8 cellular contexts compared by ENCODE assay signal in the genomic region with DNA sequence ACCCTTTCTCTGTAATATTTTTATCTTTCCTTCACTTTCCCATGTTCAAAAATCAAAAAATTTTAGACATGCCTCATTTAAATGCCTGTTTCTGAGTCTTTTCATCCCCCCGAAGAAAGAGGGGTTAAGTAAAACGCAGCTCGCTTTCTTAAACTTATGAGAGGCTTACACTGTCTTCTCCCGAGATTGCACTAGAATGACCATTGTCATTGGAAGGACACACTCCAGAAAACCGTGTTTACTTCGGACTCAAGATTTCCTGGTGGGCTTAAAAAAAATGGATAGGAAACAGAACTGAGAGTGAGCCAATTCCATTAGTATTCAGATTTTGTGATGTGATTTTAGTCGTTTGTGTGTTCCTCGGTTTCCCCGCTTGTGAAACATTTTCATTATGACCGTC. TPM values are rescaled to one million over a fixed set of nuclear protein-coding genes. Genes with fewer than 3 reads are reported as not detected.
DNase-seq lines count a peak whose midpoint lies in the region; ATAC-seq and TF ChIP-seq lines count a peak whose summit lies in the region.

No MANE protein-coding gene starts in this region.

- H3K9ac ChIP-seq in liver (ENCODE audit: low read depth in 1 of 2, low read length in 2 of 2), result peak overlapping the region; percentile 68 to 74

- H3K27me3 Mint-ChIP-seq in T-helper 2 cell treated with Interferon-gamma antibody and Interleukin-4, amounts not matched to agents 5 μg/mL and 100 μg/mL, for 36 hours (ENCODE audit: low read depth), result peaks cover 36% of the 10 kb centered on the region
- peaks cover 18% of the 10 kb centered on the region for H3K27me3 Mint-ChIP-seq in activated naive CD8-positive, alpha-beta T cell treated with anti-CD3 and anti-CD28 coated beads, Interleukin-2, amount 50 U/mL, for 24 hours

- no peaks in the 10 kb centered on the region for H3K36me3 ChIP-seq in liver (ENCODE audit: control insufficient read depth in 4 of 4, insufficient read depth in 3 of 4, low read depth in 1 of 4, low read length in 3 of 4)

- no peak overlapping the region for H3K27ac ChIP-seq in liver (ENCODE audit: low read depth in 1 of 2, low read length in 2 of 2)

- H3K27me3 ChIP-seq in liver (ENCODE audit: control insufficient read depth in 4 of 4, insufficient read depth in 4 of 4, low read length in 3 of 4), result no peaks in the 10 kb centered on the region

- H3K9me3 ChIP-seq in liver (ENCODE audit: control insufficient read depth in 4 of 4, low read length in 3 of 4), result no peaks in the 10 kb centered on the region

- no peak for TF ChIP-seq POLR2A in erythroblast (IDR thresholded peaks at IDR 0.05; ENCODE audit: low read length)

- peaks cover 1% of the 10 kb centered on the region for H3K36me3 Mint-ChIP-seq in T-helper 2 cell treated with Interferon-gamma antibody and Interleukin-4, amounts not matched to agents 5 μg/mL and 100 μg/mL, for 36 hours (ENCODE audit: low read depth)
- no peaks in the 10 kb centered on the region for H3K36me3 Mint-ChIP-seq in activated naive CD8-positive, alpha-beta T cell treated with anti-CD3 and anti-CD28 coated beads, Interleukin-2, amount 50 U/mL, for 24 hours (ENCODE audit: low read depth)

- 68% methylated on average over 10 of the region's 10 CpGs for WGBS in liver

- TF ChIP-seq RAD21 in liver (IDR thresholded peaks at IDR 0.05), result no peak

- peak overlapping the region; percentile 99 for H3K4me3 Mint-ChIP-seq in T-helper 2 cell treated with Interferon-gamma antibody and Interleukin-4, amounts not matched to agents 5 μg/mL and 100 μg/mL, for 36 hours
- H3K4me3 Mint-ChIP-seq in activated naive CD8-positive, alpha-beta T cell treated with anti-CD3 and anti-CD28 coated beads, Interleukin-2, amount 50 U/mL, for 24 hours, result peak overlapping the region; percentile 91

- H3K4me1 ChIP-seq in liver (ENCODE audit: control insufficient read depth in 4 of 4, insufficient read depth in 4 of 4, low read length in 3 of 4), result peaks cover 0 to 7% (median 2%) of the 10 kb centered on the region in 4 donors

- H3K27ac Mint-ChIP-seq in T-helper 2 cell treated with Interferon-gamma antibody and Interleukin-4, amounts not matched to agents 5 μg/mL and 100 μg/mL, for 36 hours, result peak overlapping the region; percentile 46
- H3K27ac Mint-ChIP-seq in activated naive CD8-positive, alpha-beta T cell treated with anti-CD3 and anti-CD28 coated beads, Interleukin-2, amount 50 U/mL, for 24 hours, result no peak overlapping the region

- H3K9me3 Mint-ChIP-seq in T-helper 2 cell treated with Interferon-gamma antibody and Interleukin-4, amounts not matched to agents 5 μg/mL and 100 μg/mL, for 36 hours, result no peaks in the 10 kb centered on the region
- H3K9me3 Mint-ChIP-seq in activated naive CD8-positive, alpha-beta T cell treated with anti-CD3 and anti-CD28 coated beads, Interleukin-2, amount 50 U/mL, for 24 hours, result no peaks in the 10 kb centered on the region

- no peak for TF ChIP-seq CTCF in liver (IDR thresholded peaks at IDR 0.05; ENCODE audit: low read depth, low read length, missing input control)

- H3K4me3 ChIP-seq in liver (ENCODE audit: low read depth in 1 of 3, low read length in 3 of 3), result peak overlapping the region in 2 of 3 donors; percentile 85 to 97

- no peak for ATAC-seq in activated naive CD8-positive, alpha-beta T cell treated with anti-CD3 and anti-CD28 coated beads, Interleukin-2, amount 50 U/mL, for 24 hours
- ATAC-seq in GM18868 (IDR thresholded peaks at IDR 0.05; ENCODE audit: unreplicated experiment) (no peak), GM19455 (IDR thresholded peaks at IDR 0.05; ENCODE audit: unreplicated experiment) (no peak)

- peaks cover 25% of the 10 kb centered on the region for H3K4me1 Mint-ChIP-seq in T-helper 2 cell treated with Interferon-gamma antibody and Interleukin-4, amounts not matched to agents 5 μg/mL and 100 μg/mL, for 36 hours (ENCODE audit: low read depth)
- H3K4me1 Mint-ChIP-seq in activated naive CD8-positive, alpha-beta T cell treated with anti-CD3 and anti-CD28 coated beads, Interleukin-2, amount 50 U/mL, for 24 hours, result peaks cover 23% of the 10 kb centered on the region

- no peak for DNase-seq in T-helper 2 cell treated with Interferon-gamma antibody and Interleukin-4, amounts not matched to agents 5 μg/mL and 100 μg/mL, for 36 hours (ENCODE audit: low spot score)
- DNase-seq in T-helper 2 cell, result no peak
- no peak for DNase-seq in activated naive CD8-positive, alpha-beta T cell treated with anti-CD3 and anti-CD28 coated beads, Interleukin-2, amount 50 U/mL, for 24 hours
- peak; percentile 52 for DNase-seq in superior temporal gyrus (ENCODE audit: extremely low spot score)
- DNase-seq in erythroblast (lab: John Stamatoyannopoulos, UW), result no peak

TF ChIP-seq in liver, 16 proteins besides CTCF, POLR2A, EP300 and RAD21:
- TF ChIP-seq HNF4G (IDR thresholded peaks at IDR 0.05), result no peak
- TF ChIP-seq, protein P1, sequence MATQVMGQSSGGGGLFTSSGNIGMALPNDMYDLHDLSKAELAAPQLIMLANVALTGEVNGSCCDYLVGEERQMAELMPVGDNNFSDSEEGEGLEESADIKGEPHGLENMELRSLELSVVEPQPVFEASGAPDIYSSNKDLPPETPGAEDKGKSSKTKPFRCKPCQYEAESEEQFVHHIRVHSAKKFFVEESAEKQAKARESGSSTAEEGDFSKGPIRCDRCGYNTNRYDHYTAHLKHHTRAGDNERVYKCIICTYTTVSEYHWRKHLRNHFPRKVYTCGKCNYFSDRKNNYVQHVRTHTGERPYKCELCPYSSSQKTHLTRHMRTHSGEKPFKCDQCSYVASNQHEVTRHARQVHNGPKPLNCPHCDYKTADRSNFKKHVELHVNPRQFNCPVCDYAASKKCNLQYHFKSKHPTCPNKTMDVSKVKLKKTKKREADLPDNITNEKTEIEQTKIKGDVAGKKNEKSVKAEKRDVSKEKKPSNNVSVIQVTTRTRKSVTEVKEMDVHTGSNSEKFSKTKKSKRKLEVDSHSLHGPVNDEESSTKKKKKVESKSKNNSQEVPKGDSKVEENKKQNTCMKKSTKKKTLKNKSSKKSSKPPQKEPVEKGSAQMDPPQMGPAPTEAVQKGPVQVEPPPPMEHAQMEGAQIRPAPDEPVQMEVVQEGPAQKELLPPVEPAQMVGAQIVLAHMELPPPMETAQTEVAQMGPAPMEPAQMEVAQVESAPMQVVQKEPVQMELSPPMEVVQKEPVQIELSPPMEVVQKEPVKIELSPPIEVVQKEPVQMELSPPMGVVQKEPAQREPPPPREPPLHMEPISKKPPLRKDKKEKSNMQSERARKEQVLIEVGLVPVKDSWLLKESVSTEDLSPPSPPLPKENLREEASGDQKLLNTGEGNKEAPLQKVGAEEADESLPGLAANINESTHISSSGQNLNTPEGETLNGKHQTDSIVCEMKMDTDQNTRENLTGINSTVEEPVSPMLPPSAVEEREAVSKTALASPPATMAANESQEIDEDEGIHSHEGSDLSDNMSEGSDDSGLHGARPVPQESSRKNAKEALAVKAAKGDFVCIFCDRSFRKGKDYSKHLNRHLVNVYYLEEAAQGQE (IDR thresholded peaks at IDR 0.05), result no peak
- no peak for TF ChIP-seq YY1 (IDR thresholded peaks at IDR 0.05)
- no peak for TF ChIP-seq JUND (IDR thresholded peaks at IDR 0.05)
- no peak for TF ChIP-seq GABPA (IDR thresholded peaks at IDR 0.05 in 1 of 2, conservative IDR thresholded peaks at IDR 0.05 in 1 of 2)
- TF ChIP-seq, protein P2, sequence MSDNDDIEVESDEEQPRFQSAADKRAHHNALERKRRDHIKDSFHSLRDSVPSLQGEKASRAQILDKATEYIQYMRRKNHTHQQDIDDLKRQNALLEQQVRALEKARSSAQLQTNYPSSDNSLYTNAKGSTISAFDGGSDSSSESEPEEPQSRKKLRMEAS (IDR thresholded peaks at IDR 0.05), result no peak
- no peak for TF ChIP-seq TAF1 (conservative IDR thresholded peaks at IDR 0.05)
- TF ChIP-seq FOXA2 (IDR thresholded peaks at IDR 0.05), result no peak
- no peak for TF ChIP-seq NR2F2 (IDR thresholded peaks at IDR 0.05)
- no peak for TF ChIP-seq SP1 (IDR thresholded peaks at IDR 0.05)
- no peak for TF ChIP-seq EGR1 (IDR thresholded peaks at IDR 0.05; ENCODE audit: low read depth in 2 of 2)
- TF ChIP-seq HNF4A (conservative IDR thresholded peaks at IDR 0.05), result no peak
- TF ChIP-seq, protein P3, sequence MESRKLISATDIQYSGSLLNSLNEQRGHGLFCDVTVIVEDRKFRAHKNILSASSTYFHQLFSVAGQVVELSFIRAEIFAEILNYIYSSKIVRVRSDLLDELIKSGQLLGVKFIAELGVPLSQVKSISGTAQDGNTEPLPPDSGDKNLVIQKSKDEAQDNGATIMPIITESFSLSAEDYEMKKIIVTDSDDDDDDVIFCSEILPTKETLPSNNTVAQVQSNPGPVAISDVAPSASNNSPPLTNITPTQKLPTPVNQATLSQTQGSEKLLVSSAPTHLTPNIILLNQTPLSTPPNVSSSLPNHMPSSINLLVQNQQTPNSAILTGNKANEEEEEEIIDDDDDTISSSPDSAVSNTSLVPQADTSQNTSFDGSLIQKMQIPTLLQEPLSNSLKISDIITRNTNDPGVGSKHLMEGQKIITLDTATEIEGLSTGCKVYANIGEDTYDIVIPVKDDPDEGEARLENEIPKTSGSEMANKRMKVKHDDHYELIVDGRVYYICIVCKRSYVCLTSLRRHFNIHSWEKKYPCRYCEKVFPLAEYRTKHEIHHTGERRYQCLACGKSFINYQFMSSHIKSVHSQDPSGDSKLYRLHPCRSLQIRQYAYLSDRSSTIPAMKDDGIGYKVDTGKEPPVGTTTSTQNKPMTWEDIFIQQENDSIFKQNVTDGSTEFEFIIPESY (IDR thresholded peaks at IDR 0.05), result no peak
- TF ChIP-seq, protein P4, sequence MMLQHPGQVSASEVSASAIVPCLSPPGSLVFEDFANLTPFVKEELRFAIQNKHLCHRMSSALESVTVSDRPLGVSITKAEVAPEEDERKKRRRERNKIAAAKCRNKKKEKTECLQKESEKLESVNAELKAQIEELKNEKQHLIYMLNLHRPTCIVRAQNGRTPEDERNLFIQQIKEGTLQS (IDR thresholded peaks at IDR 0.05), result no peak
- no peak for TF ChIP-seq FOXA1 (IDR thresholded peaks at IDR 0.05)
- no peak for TF ChIP-seq RXRA (IDR thresholded peaks at IDR 0.05)

RNA-seq across cellular contexts. Expression of a gene that starts 1.3 kb away (rescaled TPM):
- 1 to 10 TPM; 3.1 to 9.5 TPM for total RNA-seq in liver
- 1 to 10 TPM; 1.1 to 2.0 TPM for polyA plus RNA-seq in liver

RNA-seq across cellular contexts. Expression of a gene that starts 58.5 kb away (rescaled TPM):
- total RNA-seq in liver, result 1 to 10 TPM; 1.1 to 3.4 TPM
- 1 to 10 TPM; 1.4 TPM for polyA plus RNA-seq in liver
